In genomic region chr11:62602141-62603071, GRCh38 we compare ENCODE assay signal across 1 cellular context.
TF ChIP-seq lines count a peak whose summit lies in the region.

No MANE protein-coding gene starts in this region.

TF ChIP-seq in K562, 482 proteins besides CTCF, POLR2A, EP300 and RAD21 (continued from another document and continues in another):
- TF ChIP-seq JUN (IDR thresholded peaks at IDR 0.05; ENCODE audit: borderline replicate concordance, low read depth, low read length) (no peak), JUN (CRISPR knock-in tag; IDR thresholded peaks at IDR 0.05; ENCODE audit: borderline replicate concordance) (no peak), CHD2 (IDR thresholded peaks at IDR 0.05; ENCODE audit: low read depth, low read length) (no peak), ETV5 (CRISPR knock-in tag; IDR thresholded peaks at IDR 0.05; ENCODE audit: low read depth) (no peak), SMAD4 (CRISPR knock-in tag; conservative IDR thresholded peaks at IDR 0.05) (peak; percentile 31), MCM2 (IDR thresholded peaks at IDR 0.05; ENCODE audit: low read depth) (no peak), MEIS2 (IDR thresholded peaks at IDR 0.05; ENCODE audit: partially characterized antibody) (no peak), ZNF232 (CRISPR knock-in tag; IDR thresholded peaks at IDR 0.05) (no peak), HMG20B (CRISPR knock-in tag; IDR thresholded peaks at IDR 0.05) (no peak), TEAD1 (CRISPR knock-in tag; IDR thresholded peaks at IDR 0.05) (peak in 1 of 2 experiments; percentile 53; a peak in 1 of 4 replicates), PHTF2 (CRISPR knock-in tag; IDR thresholded peaks at IDR 0.05) (no peak), ZNF592 (IDR thresholded peaks at IDR 0.05) (peak; percentile 85), TAL1 (IDR thresholded peaks at IDR 0.05) (no peak), ATF1 (CRISPR knock-in tag; IDR thresholded peaks at IDR 0.05) (no peak), ATF1 (tag; IDR thresholded peaks at IDR 0.05) (peak; percentile 28; the same call in 1 of the 2 replicates), FOXJ2 (tag; IDR thresholded peaks at IDR 0.05) (no peak), SMARCA4 (IDR thresholded peaks at IDR 0.05) (0 out of 2 replicates have a peak, but pooled peaks have one; percentile 21), ATF7 (IDR thresholded peaks at IDR 0.05) (peak; percentile 20; the same call in 1 of the 2 replicates), TOE1 (IDR thresholded peaks at IDR 0.05; ENCODE audit: borderline replicate concordance) (peak; percentile 55; the same call in 1 of the 2 replicates), TOE1 (CRISPR knock-in tag; IDR thresholded peaks at IDR 0.05; ENCODE audit: borderline replicate concordance, low read depth) (no peak), ZBTB5 (IDR thresholded peaks at IDR 0.05) (no peak), TAF15 (IDR thresholded peaks at IDR 0.05; ENCODE audit: low read depth, low read length) (0 out of 2 replicates have a peak, but pooled peaks have one; percentile 60), USF1 (CRISPR knock-in tag; IDR thresholded peaks at IDR 0.05) (peak; percentile 87), OTX1 (CRISPR knock-in tag; IDR thresholded peaks at IDR 0.05) (peak; percentile 83; the same call in 1 of the 2 replicates), EGR1 (conservative IDR thresholded peaks at IDR 0.05) (peak; percentile 35), KLF6 (CRISPR knock-in tag; IDR thresholded peaks at IDR 0.05; ENCODE audit: borderline replicate concordance) (0 out of 2 replicates have a peak, but pooled peaks have one; percentile 48), ARNT (IDR thresholded peaks at IDR 0.05) (0 out of 4 replicates have a peak, but pooled peaks of 1 of the 2 experiments have one; percentile 22), POLR3A (IDR thresholded peaks at IDR 0.05; ENCODE audit: borderline replicate concordance, extremely low read depth, insufficient read depth, insufficient read length) (no peak), BCOR (IDR thresholded peaks at IDR 0.05) (peak; percentile 34; the same call in 1 of the 2 replicates), ZNF512 (tag; IDR thresholded peaks at IDR 0.05) (no peak), ZNF79 (CRISPR knock-in tag; IDR thresholded peaks at IDR 0.05; ENCODE audit: low read depth) (no peak), ZNF184 (CRISPR knock-in tag; IDR thresholded peaks at IDR 0.05) (no peak), NR2F6 (CRISPR knock-in tag; IDR thresholded peaks at IDR 0.05) (0 out of 2 replicates have a peak, but pooled peaks have one; percentile 32), ZNF282 (CRISPR knock-in tag; IDR thresholded peaks at IDR 0.05) (no peak), KDM2B (CRISPR knock-in tag; IDR thresholded peaks at IDR 0.05) (peak; percentile 92; the same call in 1 of the 2 replicates), ID3 (CRISPR knock-in tag; IDR thresholded peaks at IDR 0.05) (no peak), ID3 (tag; IDR thresholded peaks at IDR 0.05) (peak; percentile 48; the same call in 1 of the 2 replicates), RAD51 (IDR thresholded peaks at IDR 0.05; ENCODE audit: borderline replicate concordance, low read depth) (peak; percentile 71), AFF1 (IDR thresholded peaks at IDR 0.05; ENCODE audit: low read depth in 1 of 2, partially characterized antibody in 2 of 2) (peak in 1 of 2 experiments; percentile 26), FOS (IDR thresholded peaks at IDR 0.05; ENCODE audit: extremely low read depth, insufficient read length) (no peak), ZNF143 (CRISPR knock-in tag; IDR thresholded peaks at IDR 0.05) (no peak), MLX (CRISPR knock-in tag; conservative IDR thresholded peaks at IDR 0.05) (no peak), ZBTB33 (CRISPR knock-in tag; IDR thresholded peaks at IDR 0.05) (peak; percentile 98), ZFX (CRISPR knock-in tag; IDR thresholded peaks at IDR 0.05) (peak; percentile 67), HDAC2 (IDR thresholded peaks at IDR 0.05) (peak; percentile 53; the same call in 1 of the 2 replicates), ATF3 (IDR thresholded peaks at IDR 0.05) (peak; percentile 18; the same call in 1 of the 2 replicates), ATF3 (CRISPR knock-in tag; conservative IDR thresholded peaks at IDR 0.05) (0 out of 2 replicates have a peak, but pooled peaks have one; percentile 19), RUNX1 (IDR thresholded peaks at IDR 0.05; ENCODE audit: low read depth) (no peak), ZSCAN29 (IDR thresholded peaks at IDR 0.05) (no peak), ASH1L (IDR thresholded peaks at IDR 0.05; ENCODE audit: borderline replicate concordance, low read depth, partially characterized antibody) (no peak), TBP (optimal IDR thresholded peaks at IDR 0.05; ENCODE audit: low read depth, low read length) (peak; percentile 31), ARHGAP35 (IDR thresholded peaks at IDR 0.05; ENCODE audit: partially characterized antibody) (no peak)
